ENCODE assay signal across 9 cellular contexts in the genomic region with DNA sequence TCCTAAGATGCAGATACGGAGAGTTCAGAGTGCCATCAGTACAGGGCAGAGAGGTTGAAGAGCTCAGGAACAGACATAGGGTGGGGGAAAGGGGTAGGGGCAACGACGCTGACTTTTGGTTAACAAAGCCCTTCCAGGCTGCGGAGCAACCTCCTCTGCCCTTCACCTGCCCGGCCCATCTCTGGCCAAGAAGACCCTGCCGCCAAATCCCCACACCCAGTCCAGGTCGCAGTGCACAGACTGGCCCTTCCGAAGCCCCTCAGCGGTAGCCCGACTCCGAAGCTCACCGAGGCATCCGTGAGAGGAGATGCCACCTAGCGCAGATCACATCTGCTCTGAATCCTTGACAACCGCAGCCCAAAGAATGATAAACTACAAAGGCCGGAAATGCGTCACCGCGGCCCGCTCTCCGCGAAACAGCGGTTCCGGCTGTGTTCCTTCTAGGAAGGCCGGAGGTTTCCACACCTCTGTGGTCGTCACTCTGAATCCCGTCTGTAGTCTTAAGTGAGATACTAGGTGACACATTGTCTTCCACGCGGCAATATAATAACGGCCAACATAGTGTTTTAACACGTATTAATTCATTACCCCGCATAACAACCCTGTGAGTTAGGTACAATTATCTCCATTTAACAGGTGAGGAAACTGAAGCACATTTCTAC. TPM values are rescaled to one million over a fixed set of nuclear protein-coding genes. Genes with fewer than 3 reads are reported as not detected.
DNase-seq lines count a peak whose midpoint lies in the region; ATAC-seq lines count a peak whose summit lies in the region.
"Had no signal": no experiment of that assay in that cellular context is flagged by ENCODE, and none has a peak within 500 bp of the region (broad histone marks: within the 10 kb centered on the region; RNA-seq: fewer than 3 reads in every experiment).

Gene ZSCAN23, minus strand, starts transcription at position 380 of the 662 bp plus-strand sequence. CDS start 7,225 bp downstream, outside the sequence.

- H3K4me3 ChIP-seq in endocrine pancreas (ENCODE audit: control insufficient read depth, insufficient read depth, low read length) = peak within 1 kb of the TSS; percentile 87
- H3K4me3 ChIP-seq: BLaER1 had no signal

- DNase-seq in A172 (ENCODE audit: low spot score) (peak; percentile 82), NCI-H524 treated with DMSO at 0.1 percent for 48 hours (lab: John Stamatoyannopoulos, UW) (peak; percentile 66), memory B cell (ENCODE audit: low spot score in 2 of 2) (peak; percentile 48 to 63)
- DNase-seq in activated CD8-positive, alpha-beta memory T cell treated with anti-CD3 and anti-CD28 coated beads for 4 hours (ENCODE audit: low read depth in 2 of 2) = peak; percentile 55 to 75
- DNase-seq in stimulated activated CD4-positive, alpha-beta T cell treated with anti-CD3 and anti-CD28 coated beads, TNF-alpha, amount 100 ng/mL, for 4 hours (ENCODE audit: low read depth in 3 of 3) = peak; percentile 38 to 67 (median 65)

- no peaks in the 10 kb centered on the region for H3K36me3 ChIP-seq in endocrine pancreas (ENCODE audit: control insufficient read depth, insufficient read depth, low read length)
- H3K36me3 ChIP-seq: BLaER1 had no signal

- H3K36me3 Mint-ChIP-seq in memory B cell = peaks cover 6% of the 10 kb centered on the region

- no peaks in the 10 kb centered on the region for H3K4me1 ChIP-seq in endocrine pancreas (ENCODE audit: control insufficient read depth, insufficient read depth, low read length)
- H3K4me1 ChIP-seq: BLaER1 had no signal

- peaks cover 19% of the 10 kb centered on the region for H3K27me3 Mint-ChIP-seq in memory B cell

- H3K9ac ChIP-seq in endocrine pancreas (ENCODE audit: control insufficient read depth, insufficient read depth, low read length) = peak within 1 kb of the TSS; percentile 54
- H3K9ac ChIP-seq: BLaER1 had no signal

- ATAC-seq in GM18907 (IDR thresholded peaks at IDR 0.05; ENCODE audit: unreplicated experiment) (peak; percentile 90), HG03175 (IDR thresholded peaks at IDR 0.05; ENCODE audit: unreplicated experiment) (peak; percentile 94), memory B cell (ENCODE audit: low read depth) (peak; percentile 97)

- H3K4me3 Mint-ChIP-seq in memory B cell = peak within 1 kb of the TSS; percentile 94

- H3K9me3 Mint-ChIP-seq in memory B cell = peaks cover 7% of the 10 kb centered on the region

- H3K27me3 ChIP-seq in endocrine pancreas (ENCODE audit: control insufficient read depth, insufficient read depth, low read length) = peaks cover 5% of the 10 kb centered on the region
- H3K27me3 ChIP-seq: BLaER1 had no signal

- peak within 1 kb of the TSS; percentile 84 for H3K27ac Mint-ChIP-seq in memory B cell

- no peaks in the 10 kb centered on the region for H3K9me3 ChIP-seq in endocrine pancreas (ENCODE audit: control insufficient read depth, low read length)

- peaks cover 9% of the 10 kb centered on the region for H3K4me1 Mint-ChIP-seq in memory B cell

RNA-seq across cellular contexts. Expression of gene ZSCAN23, which starts in this region (rescaled TPM):
- 1.0 and 3.2 TPM in 2 replicates for total RNA-seq in A172 (2014; rRNA removed; shearing (Covaris generic))

Comparison
In these comparisons a context has a peak if more than half of its experiments do, and no peak if none do; other contexts are left out.
1. Peak in every context shown above with its lines: DNase-seq, ATAC-seq and H3K4me3 ChIP-seq.